ENCODE assay signal across 1 cellular context in the genomic region with DNA sequence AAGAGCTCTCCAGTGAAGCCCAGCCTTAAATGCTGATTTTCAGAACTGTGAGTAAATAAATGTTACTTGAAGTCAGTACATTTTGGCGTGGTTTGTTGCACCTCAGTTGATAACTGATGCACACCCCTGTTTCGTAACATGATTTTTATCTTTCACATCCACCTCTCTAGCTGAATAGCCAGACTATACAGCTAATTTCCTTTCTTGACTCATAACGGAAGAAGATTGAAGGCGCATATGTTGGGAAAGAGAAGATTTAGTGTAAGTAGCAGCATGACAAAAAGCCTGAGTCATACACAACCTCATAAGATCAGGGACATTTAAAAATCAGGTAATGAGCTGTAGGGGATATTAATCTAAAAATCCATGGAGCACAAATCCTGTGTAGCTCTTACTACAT.
A peak's percentile ranks its signal among the peaks of the same experiment; 100 is the strongest.
TF ChIP-seq lines count a peak whose summit lies in the region.

No MANE protein-coding gene starts in this region.

TF ChIP-seq in SK-N-SH, 30 proteins besides CTCF, POLR2A, EP300 and RAD21 (continued from another document):
- TF ChIP-seq, protein P1, sequence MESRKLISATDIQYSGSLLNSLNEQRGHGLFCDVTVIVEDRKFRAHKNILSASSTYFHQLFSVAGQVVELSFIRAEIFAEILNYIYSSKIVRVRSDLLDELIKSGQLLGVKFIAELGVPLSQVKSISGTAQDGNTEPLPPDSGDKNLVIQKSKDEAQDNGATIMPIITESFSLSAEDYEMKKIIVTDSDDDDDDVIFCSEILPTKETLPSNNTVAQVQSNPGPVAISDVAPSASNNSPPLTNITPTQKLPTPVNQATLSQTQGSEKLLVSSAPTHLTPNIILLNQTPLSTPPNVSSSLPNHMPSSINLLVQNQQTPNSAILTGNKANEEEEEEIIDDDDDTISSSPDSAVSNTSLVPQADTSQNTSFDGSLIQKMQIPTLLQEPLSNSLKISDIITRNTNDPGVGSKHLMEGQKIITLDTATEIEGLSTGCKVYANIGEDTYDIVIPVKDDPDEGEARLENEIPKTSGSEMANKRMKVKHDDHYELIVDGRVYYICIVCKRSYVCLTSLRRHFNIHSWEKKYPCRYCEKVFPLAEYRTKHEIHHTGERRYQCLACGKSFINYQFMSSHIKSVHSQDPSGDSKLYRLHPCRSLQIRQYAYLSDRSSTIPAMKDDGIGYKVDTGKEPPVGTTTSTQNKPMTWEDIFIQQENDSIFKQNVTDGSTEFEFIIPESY (IDR thresholded peaks at IDR 0.05; ENCODE audit: borderline replicate concordance, low read depth) = no peak
- TF ChIP-seq TCF12 (IDR thresholded peaks at IDR 0.05) = peak; percentile 71
- TF ChIP-seq, protein P2, sequence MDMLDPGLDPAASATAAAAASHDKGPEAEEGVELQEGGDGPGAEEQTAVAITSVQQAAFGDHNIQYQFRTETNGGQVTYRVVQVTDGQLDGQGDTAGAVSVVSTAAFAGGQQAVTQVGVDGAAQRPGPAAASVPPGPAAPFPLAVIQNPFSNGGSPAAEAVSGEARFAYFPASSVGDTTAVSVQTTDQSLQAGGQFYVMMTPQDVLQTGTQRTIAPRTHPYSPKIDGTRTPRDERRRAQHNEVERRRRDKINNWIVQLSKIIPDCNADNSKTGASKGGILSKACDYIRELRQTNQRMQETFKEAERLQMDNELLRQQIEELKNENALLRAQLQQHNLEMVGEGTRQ (IDR thresholded peaks at IDR 0.05; ENCODE audit: borderline replicate concordance, low read depth, low read length) = no peak
- TF ChIP-seq GATA2 (CRISPR knock-in tag; IDR thresholded peaks at IDR 0.05) = no peak
